In genomic region chr4:140056015-140056414, GRCh38 we compare ENCODE assay signal across 30 cellular contexts.
A peak's percentile ranks its signal among the peaks of the same experiment; 100 is the strongest.
DNase-seq lines count a peak whose midpoint lies in the region; ATAC-seq and TF ChIP-seq lines count a peak whose summit lies in the region.
"Had no signal": no experiment of that assay in that cellular context is flagged by ENCODE, and none has a peak within 500 bp of the region (broad histone marks: within the 10 kb centered on the region; RNA-seq: fewer than 3 reads in every experiment).

No MANE protein-coding gene starts in this region.

- peak; percentile 39 for DNase-seq in activated naive CD4-positive, alpha-beta T cell treated with anti-CD3 and anti-CD28 coated beads for 36 hours
- DNase-seq in activated naive CD4-positive, alpha-beta T cell treated with Interleukin-2 at 50 U/mL for 16 hours: no peak
- DNase-seq in lower lobe of right lung: no peak
- DNase-seq in upper lobe of right lung: no peak
- no peak for DNase-seq in hypothalamus (lab: John Stamatoyannopoulos, UW)
- DNase-seq: activated CD4-positive, alpha-beta T cell treated with anti-CD3 and anti-CD28 coated beads, Interleukin-2, amount 50 U/mL, for 1 hour; activated T-cell treated with anti-CD3 and anti-CD28 coated beads, Interleukin-2, amount 50 U/mL, for 1 hour; AML-193; amniotic stem cell; brain microvascular endothelial cell; DMS153; dorsolateral prefrontal cortex; esophagus squamous epithelium; foreskin melanocyte; H9; heart right ventricle; kidney; NCI-H2029; NCI-H748 treated with DMSO at 0.1 percent for 48 hours; psoas muscle; sigmoid colon; stimulated activated CD4-positive, alpha-beta T cell treated with anti-CD3 and anti-CD28 coated beads, Interleukin-12 subunit alpha, Interleukin-12 subunit beta, amount 100 ng/mL, for 4 hours; stimulated activated CD4-positive, alpha-beta T cell treated with anti-CD3 and anti-CD28 coated beads, Interleukin-2, amount 100 ng/mL, for 48 hours had no signal

- H3K4me1 ChIP-seq in Loucy (ENCODE audit: insufficient read depth, low read length, poor library complexity, severe bottlenecking): peaks cover 58% of the 10 kb centered on the region
- peaks cover 20% of the 10 kb centered on the region for H3K4me1 ChIP-seq in lower lobe of right lung
- peaks cover 17% of the 10 kb centered on the region for H3K4me1 ChIP-seq in upper lobe of right lung

- CTCF ChIA-PET in activated naive CD4-positive, alpha-beta T cell treated with anti-CD3 and anti-CD28 coated beads for 36 hours (lab: Charles Lee): interaction anchor here (0.6 to 1.2 kb wide), 6 partner anchors 15 to 270 kb away, joined by 3 to 6 read pairs (median 4); no protein-coding TSS in a partner anchor

- H3K27ac Mint-ChIP-seq in activated naive CD4-positive, alpha-beta T cell treated with anti-CD3 and anti-CD28 coated beads for 36 hours: no peak overlapping the region
- H3K27ac Mint-ChIP-seq: H9, mesothelial cell of epicardium had no signal

- no peaks in the 10 kb centered on the region for H3K27me3 ChIP-seq in Loucy (ENCODE audit: insufficient read depth, low read length, poor library complexity, severe bottlenecking)
- H3K27me3 ChIP-seq in lower lobe of right lung (ENCODE audit: low read depth): no peaks in the 10 kb centered on the region
- H3K27me3 ChIP-seq in upper lobe of right lung: no peaks in the 10 kb centered on the region
- H3K27me3 ChIP-seq: brain microvascular endothelial cell, dorsolateral prefrontal cortex, esophagus squamous epithelium, heart right ventricle, sigmoid colon, upper lobe of left lung had no signal

- no peak overlapping the region for H3K4me3 Mint-ChIP-seq in activated naive CD4-positive, alpha-beta T cell treated with anti-CD3 and anti-CD28 coated beads for 36 hours
- H3K4me3 Mint-ChIP-seq: H9, mesothelial cell of epicardium had no signal

- peak; percentile 66 to 79 for ATAC-seq in lower lobe of right lung
- ATAC-seq in upper lobe of right lung: peak; percentile 75
- ATAC-seq in GM21723 (IDR thresholded peaks at IDR 0.05; ENCODE audit: unreplicated experiment): no peak
- no peak for ATAC-seq in GM21367 (IDR thresholded peaks at IDR 0.05; ENCODE audit: unreplicated experiment)
- ATAC-seq: GM12878, heart right ventricle, psoas muscle had no signal

- H3K79me2 ChIP-seq in Loucy (ENCODE audit: insufficient read depth, low read length): peaks cover 67% of the 10 kb centered on the region

- peaks cover 4% of the 10 kb centered on the region for H3K27me3 Mint-ChIP-seq in activated naive CD4-positive, alpha-beta T cell treated with anti-CD3 and anti-CD28 coated beads for 36 hours (ENCODE audit: low read depth)

- H3K9me3 ChIP-seq in Loucy (ENCODE audit: insufficient read depth, low read depth, low read length): no peaks in the 10 kb centered on the region
- no peaks in the 10 kb centered on the region for H3K9me3 ChIP-seq in lower lobe of right lung
- no peaks in the 10 kb centered on the region for H3K9me3 ChIP-seq in upper lobe of right lung
- H3K9me3 ChIP-seq: esophagus squamous epithelium, heart right ventricle, psoas muscle, sigmoid colon, upper lobe of left lung had no signal

- no peak overlapping the region for H3K4me2 ChIP-seq in Loucy (ENCODE audit: low read depth, low read length, poor library complexity, severe bottlenecking)
- H3K4me2 ChIP-seq: KMS-11 had no signal

- H3K27ac ChIP-seq in lower lobe of right lung: no peak overlapping the region
- no peak overlapping the region for H3K27ac ChIP-seq in upper lobe of right lung
- H3K27ac ChIP-seq: brain microvascular endothelial cell, dorsolateral prefrontal cortex, esophagus squamous epithelium, heart right ventricle, KMS-11, psoas muscle, sigmoid colon, upper lobe of left lung had no signal

- no peaks in the 10 kb centered on the region for H3K9me3 Mint-ChIP-seq in activated naive CD4-positive, alpha-beta T cell treated with anti-CD3 and anti-CD28 coated beads for 36 hours
- H3K9me3 Mint-ChIP-seq: H9, mesothelial cell of epicardium had no signal

- H3K4me1 Mint-ChIP-seq in activated naive CD4-positive, alpha-beta T cell treated with anti-CD3 and anti-CD28 coated beads for 36 hours (ENCODE audit: low read depth): peaks cover 33% of the 10 kb centered on the region

- no peaks in the 10 kb centered on the region for H4K20me1 ChIP-seq in Loucy (ENCODE audit: insufficient read depth, low read length, poor library complexity, severe bottlenecking)

- H2AFZ ChIP-seq in Loucy (ENCODE audit: low read length): no peak overlapping the region

- TF ChIP-seq CTCF in Loucy (conservative IDR thresholded peaks at IDR 0.05; ENCODE audit: low read length): no peak
- TF ChIP-seq CTCF in lower lobe of right lung (IDR thresholded peaks at IDR 0.05): no peak
- TF ChIP-seq CTCF in upper lobe of right lung (IDR thresholded peaks at IDR 0.05): no peak

- no peaks in the 10 kb centered on the region for H3K36me3 ChIP-seq in Loucy (ENCODE audit: insufficient read depth, low read length)
- no peaks in the 10 kb centered on the region for H3K36me3 ChIP-seq in lower lobe of right lung
- no peaks in the 10 kb centered on the region for H3K36me3 ChIP-seq in upper lobe of right lung
- H3K36me3 ChIP-seq: brain microvascular endothelial cell, esophagus squamous epithelium, heart right ventricle, sigmoid colon, upper lobe of left lung had no signal

- no peaks in the 10 kb centered on the region; the same call in 1 of the 2 replicates for H3F3A ChIP-seq in Loucy (ENCODE audit: low read depth)

- no peaks in the 10 kb centered on the region for H3K36me3 Mint-ChIP-seq in activated naive CD4-positive, alpha-beta T cell treated with anti-CD3 and anti-CD28 coated beads for 36 hours (ENCODE audit: low read depth)
- H3K36me3 Mint-ChIP-seq: mesothelial cell of epicardium had no signal

- peak overlapping the region; percentile 15 for H3K9ac ChIP-seq in Loucy (ENCODE audit: low read depth, low read length, poor library complexity, severe bottlenecking)
- H3K9ac ChIP-seq: KMS-11 had no signal

- H3K4me3 ChIP-seq in Loucy (ENCODE audit: low read length, poor library complexity, severe bottlenecking): no peak overlapping the region
- H3K4me3 ChIP-seq in lower lobe of right lung: no peak overlapping the region
- H3K4me3 ChIP-seq in upper lobe of right lung: no peak overlapping the region
- H3K4me3 ChIP-seq: dorsolateral prefrontal cortex, esophagus squamous epithelium, GM12878, heart right ventricle, psoas muscle, sigmoid colon, upper lobe of left lung had no signal

- intact Hi-C loops in activated naive CD4-positive, alpha-beta T cell treated with anti-CD3 and anti-CD28 coated beads for 36 hours (cut with micrococcal nuclease): no loop called here
- intact Hi-C loops in lower lobe of right lung (cut with DNase I): no loop called here
- intact Hi-C loops in upper lobe of right lung (cut with DNase I): no loop called here

- H3K9me2 ChIP-seq in Loucy (replicated peaks; ENCODE audit: low read depth, low read length): no peaks in the 10 kb centered on the region

Comparison
In these comparisons a context has a peak if more than half of its experiments do, and no peak if none do; other contexts are left out.
1. ATAC-seq: peak in lower lobe of right lung (2 of 2) and upper lobe of right lung (single experiment); none in GM21723 (single experiment) and GM21367 (single experiment).